ENCODE assay signal across 8 cellular contexts in genomic region chr12:98514984-98515367, GRCh38. TPM values are rescaled to one million over a fixed set of nuclear protein-coding genes. Genes with fewer than 3 reads are reported as not detected.
DNase-seq lines count a peak whose midpoint lies in the region; ATAC-seq and TF ChIP-seq lines count a peak whose summit lies in the region.

No MANE protein-coding gene starts in this region.

- H3K4me1 ChIP-seq in foreskin keratinocyte (peaks cover 6% of the 10 kb centered on the region), psoas muscle (peaks cover 16% of the 10 kb centered on the region)

- TF ChIP-seq CTCF in GM12865 (IDR thresholded peaks at IDR 0.05; ENCODE audit: insufficient read depth, low read depth, low read length, missing control alignments) (no peak), foreskin keratinocyte (conservative IDR thresholded peaks at IDR 0.05) (no peak), psoas muscle (IDR thresholded peaks at IDR 0.05) (no peak)

- H3K36me3 ChIP-seq in psoas muscle (ENCODE audit: insufficient read depth in 1 of 2, low read depth in 1 of 2): no peaks in the 10 kb centered on the region

- CTCF ChIA-PET in T-cell (lab: Charles Lee): interaction anchor here (0.7 to 5.7 kb wide), 3 partner anchors 22 to 35 kb away, joined by 3 to 87 read pairs (median 36); no protein-coding TSS in a partner anchor

- peak overlapping the region; percentile 95 to 98 (median 97) for H3K4me3 Mint-ChIP-seq in T-cell

- POLR2A ChIA-PET in T-cell (lab: Charles Lee): interaction anchor here in 1 of 2 donors (1.0 kb wide), 2 partner anchors 12 to 81 kb away, joined by 3 to 6 read pairs; no protein-coding TSS in a partner anchor

- H3K27me3 ChIP-seq in foreskin keratinocyte (no peaks in the 10 kb centered on the region), psoas muscle (ENCODE audit: insufficient read depth in 3 of 3, low read length in 2 of 3) (no peaks in the 10 kb centered on the region)

- DNase-seq in GM12865 (ENCODE audit: low read depth) (no peak), T-cell (no peak), foreskin keratinocyte (no peak), psoas muscle (no peak), NCI-H774 (lab: John Stamatoyannopoulos, UW) (no peak)

- no peaks in the 10 kb centered on the region for H3K27me3 Mint-ChIP-seq in T-cell

- H3K9me3 Mint-ChIP-seq in T-cell: no peaks in the 10 kb centered on the region

- intact Hi-C loops in psoas muscle (cut with DNase I): loop anchor here (1.0 to 10.0 kb wide), 3 partner anchors 24 to 90 kb away; no protein-coding TSS in a partner anchor

- H3K27ac Mint-ChIP-seq in T-cell: peak overlapping the region; percentile 98 to 99

- H3K4me1 Mint-ChIP-seq in T-cell: peaks cover 39 to 48% (median 45%) of the 10 kb centered on the region in 3 donors

- H3K4me3 ChIP-seq in GM12865 (ENCODE audit: low read depth, low read length) (peak overlapping the region; percentile 99), psoas muscle (peak overlapping the region; percentile 96)

- WGBS in psoas muscle, 3 donors: 0% methylated on average over 17 to 19 of the region's 19 CpGs

- H3K27ac ChIP-seq in foreskin keratinocyte (peak overlapping the region; percentile 91), psoas muscle (peak overlapping the region; percentile 88)

- peaks cover 3% of the 10 kb centered on the region for H3K36me3 Mint-ChIP-seq in T-cell

- H3K9me3 ChIP-seq in psoas muscle: no peaks in the 10 kb centered on the region

- ATAC-seq in T-cell (replicated peaks in 1 of 4) (peak in 2 of 4 experiments; percentile 0 to 25), foreskin keratinocyte (peak; percentile 29), psoas muscle (peak; percentile 29 to 59 (median 44)), GM18868 (IDR thresholded peaks at IDR 0.05; ENCODE audit: unreplicated experiment) (no peak), HG03442 (IDR thresholded peaks at IDR 0.05; ENCODE audit: unreplicated experiment) (no peak), HG02840 (IDR thresholded peaks at IDR 0.05; ENCODE audit: low FRiP score, unreplicated experiment) (no peak)

RNA-seq across cellular contexts. Expression of gene TMPO, which starts 0.4 kb away (rescaled TPM):
- 100 to 1,000 TPM; 101 to 143 (median 129) TPM for total RNA-seq in T-cell
- 122 and 145 TPM in 2 replicates for total RNA-seq in foreskin keratinocyte
- 34.2 and 47.8 TPM in 2 replicates for polyA plus RNA-seq in foreskin keratinocyte
- total RNA-seq in psoas muscle: 10 to 100 TPM in 2 of 4 donors, 1 to 10 TPM in 2; 9.1 to 15.9 (median 10.8) TPM
- polyA plus RNA-seq in psoas muscle: 10 to 100 TPM in 1 of 3 donors, 1 to 10 TPM in 2; 5.9 to 13.1 (median 7.9) TPM

Comparison
In these comparisons a context has a peak if more than half of its experiments do, and no peak if none do; other contexts are left out.
1. ATAC-seq: peak in foreskin keratinocyte (single experiment) and psoas muscle (4 of 4); none in GM18868 (single experiment), HG03442 (single experiment) and HG02840 (single experiment).